Comparison of ENCODE assay signal across 20 cellular contexts in genomic region chr6:166379800-166380199, GRCh38. TPM values are rescaled to one million over a fixed set of nuclear protein-coding genes. Genes with fewer than 3 reads are reported as not detected.
DNase-seq lines count a peak whose midpoint lies in the region; ATAC-seq and TF ChIP-seq lines count a peak whose summit lies in the region.
"Had no signal": no experiment of that assay in that cellular context is flagged by ENCODE, and none has a peak within 500 bp of the region (broad histone marks: within the 10 kb centered on the region; RNA-seq: fewer than 3 reads in every experiment).

No MANE protein-coding gene starts in this region.

- DNase-seq in heart left ventricle (peak in 1 of 5 donors; percentile 55), Right ventricle myocardium superior (no peak), NCI-H69 (lab: John Stamatoyannopoulos, UW) (peak; percentile 11), left lobe of liver (ENCODE audit: low spot score) (peak; percentile 80), gastrocnemius medialis (peak; percentile 35 to 44), DMS153 (lab: John Stamatoyannopoulos, UW) (no peak)
- no peak for DNase-seq in activated CD8-positive, alpha-beta memory T cell treated with anti-CD3 and anti-CD28 coated beads, Interleukin-2, amount 50 U/mL, for 48 hours
- DNase-seq: activated CD4-positive, alpha-beta T cell treated with anti-CD3 and anti-CD28 coated beads for 1 hour; activated effector memory CD4-positive, alpha-beta T cell treated with anti-CD3 and anti-CD28 coated beads, Interleukin-2, amount 50 U/mL, for 16 hours; central memory CD4-positive, alpha-beta T cell; DMS53; dorsolateral prefrontal cortex; glutamatergic neuron; NCI-H2171; NCI-H524 treated with DMSO at 0.1 percent for 48 hours; stimulated activated CD4-positive, alpha-beta T cell treated with anti-CD3 and anti-CD28 coated beads, Interleukin-2, amount 100 ng/mL, for 24 hours had no signal

- ATAC-seq in heart left ventricle (peak in 1 of 4 donors; percentile 34), Right ventricle myocardium superior (ENCODE audit: poor library complexity) (no peak), left lobe of liver (peak; percentile 5), gastrocnemius medialis (peak; percentile 13 to 29), gastroesophageal sphincter (no peak)
- ATAC-seq: A549 had no signal

- no peak for TF ChIP-seq EP300 in gastroesophageal sphincter (IDR thresholded peaks at IDR 0.05)

- no peaks in the 10 kb centered on the region for H3K27me3 ChIP-seq in heart left ventricle
- H3K27me3 ChIP-seq in gastrocnemius medialis, result no peaks in the 10 kb centered on the region
- H3K27me3 ChIP-seq in gastroesophageal sphincter, result no peaks in the 10 kb centered on the region
- H3K27me3 ChIP-seq: dorsolateral prefrontal cortex had no signal

- intact Hi-C loops in heart left ventricle (cut with DNase I) (loop anchor here in 6 of 10 donors (5.0 kb wide), 4 partner anchors 37 to 618 kb away; partner anchors contain the start of genes SFT2D1 (in 4 of the 6) and CEP43 (in 1 of the 6)), Right ventricle myocardium superior (cut with DNase I) (no loop called here), gastrocnemius medialis (cut with DNase I; ENCODE audit: low total_unique reads) (loop anchor here (5.0 kb wide), 3 partner anchors 102 to 313 kb away; no protein-coding TSS in a partner anchor)

- WGBS in heart left ventricle, 4 donors, result 35 to 44% (median 42%) methylated on average over 4 of the region's 4 CpGs
- WGBS in gastroesophageal sphincter (ENCODE audit: low coverage in 1 of 2), 2 donors, result 69 to 75% methylated on average over 4 of the region's 4 CpGs

- peak overlapping the region in 8 of 12 donors; percentile 53 to 98 (median 96) for H3K27ac ChIP-seq in heart left ventricle
- H3K27ac ChIP-seq in gastrocnemius medialis, result peak overlapping the region; percentile 60 to 99 (median 96)
- no peak overlapping the region for H3K27ac ChIP-seq in gastroesophageal sphincter
- H3K27ac ChIP-seq: A549, KMS-11 had no signal

- H3K9me3 ChIP-seq in heart left ventricle (no peaks in the 10 kb centered on the region), gastrocnemius medialis (no peaks in the 10 kb centered on the region), gastroesophageal sphincter (no peaks in the 10 kb centered on the region)
- H3K9me3 ChIP-seq: A549 had no signal

- TF ChIP-seq CTCF in heart left ventricle (IDR thresholded peaks at IDR 0.05) (no peak), gastrocnemius medialis (IDR thresholded peaks at IDR 0.05 in 4 of 5, conservative IDR thresholded peaks at IDR 0.05 in 1 of 5) (no peak), gastroesophageal sphincter (IDR thresholded peaks at IDR 0.05) (no peak)

- H3K36me3 ChIP-seq in heart left ventricle (no peaks in the 10 kb centered on the region), gastrocnemius medialis (no peaks in the 10 kb centered on the region), gastroesophageal sphincter (no peaks in the 10 kb centered on the region)

- TF ChIP-seq POLR2A in heart left ventricle (IDR thresholded peaks at IDR 0.05) (no peak), gastrocnemius medialis (IDR thresholded peaks at IDR 0.05) (no peak), gastroesophageal sphincter (IDR thresholded peaks at IDR 0.05) (no peak)

- H3K4me3 ChIP-seq in heart left ventricle, result peak overlapping the region in 7 of 12 donors; percentile 63 to 97 (median 91)
- H3K4me3 ChIP-seq in gastrocnemius medialis, result no peak overlapping the region
- no peak overlapping the region for H3K4me3 ChIP-seq in gastroesophageal sphincter
- H3K4me3 ChIP-seq: A549, dorsolateral prefrontal cortex, smooth muscle cell had no signal

- in situ Hi-C loops in gastrocnemius medialis (cut with MboI; ENCODE audit: low sequenced_read_pairs in 4 of 4), result no loop called here

- H3K4me1 ChIP-seq in heart left ventricle (peaks cover 6 to 56% (median 25%) of the 10 kb centered on the region in 12 donors), gastrocnemius medialis (peaks cover 25 to 43% of the 10 kb centered on the region in 2 donors), gastroesophageal sphincter (peaks cover 0 to 37% (median 0%) of the 10 kb centered on the region in 3 donors)

RNA-seq across cellular contexts. Expression of gene MPC1, which starts 2.9 kb away (rescaled TPM):
- total RNA-seq in heart left ventricle (100 to 1,000 TPM; 213 to 796 (median 542) TPM), Right ventricle myocardium superior (393 TPM), left lobe of liver (120 TPM), gastrocnemius medialis (100 to 1,000 TPM in 1 of 4 donors, 10 to 100 TPM in 3; 75.0 to 127 (median 97.4) TPM), gastroesophageal sphincter (10 to 100 TPM; 57.9 to 93.2 (median 72.8) TPM)
- polyA plus RNA-seq in heart left ventricle, result 100 to 1,000 TPM; 310 to 655 TPM

RNA-seq across cellular contexts. Expression of gene SFT2D1, which starts 37.5 kb away (rescaled TPM):
- total RNA-seq in heart left ventricle, result 10 to 100 TPM; 16.8 to 30.8 (median 20.9) TPM
- 10 to 100 TPM; 37.1 to 41.5 TPM for polyA plus RNA-seq in heart left ventricle
- 20.5 TPM for total RNA-seq in Right ventricle myocardium superior
- 8.8 TPM for total RNA-seq in left lobe of liver
- total RNA-seq in gastrocnemius medialis, result 10 to 100 TPM; 14.1 to 29.0 (median 16.8) TPM
- total RNA-seq in gastroesophageal sphincter, result 10 to 100 TPM; 21.4 to 32.2 (median 26.1) TPM

Comparison
In these comparisons a context has a peak if more than half of its experiments do, and no peak if none do; other contexts are left out.
1. ATAC-seq: peak in left lobe of liver (single experiment) and gastrocnemius medialis (2 of 2); none in Right ventricle myocardium superior (single experiment) and gastroesophageal sphincter (single experiment).
2. DNase-seq: peak in NCI-H69 (single experiment), left lobe of liver (single experiment) and gastrocnemius medialis (2 of 2); none in Right ventricle myocardium superior (single experiment), DMS153 (single experiment) and activated CD8-positive, alpha-beta memory T cell treated with anti-CD3 and anti-CD28 coated beads, Interleukin-2, amount 50 U/mL, for 48 hours (single experiment).
3. H3K27ac ChIP-seq: peak in heart left ventricle (8 of 12) and gastrocnemius medialis (4 of 4); none in gastroesophageal sphincter (0 of 4).
4. H3K4me3 ChIP-seq: peak in heart left ventricle (7 of 12); none in gastrocnemius medialis (0 of 4) and gastroesophageal sphincter (0 of 2).